Comparison of ENCODE assay signal across 8 cellular contexts in genomic region chr17:32504166-32504990, GRCh38. TPM values are rescaled to one million over a fixed set of nuclear protein-coding genes. Genes with fewer than 3 reads are reported as not detected.
A peak's percentile ranks its signal among the peaks of the same experiment; 100 is the strongest.
DNase-seq lines count a peak whose midpoint lies in the region; ATAC-seq and TF ChIP-seq lines count a peak whose summit lies in the region.

No MANE protein-coding gene starts in this region.

- ATAC-seq in activated CD8-positive, alpha-beta memory T cell treated with anti-CD3 and anti-CD28 coated beads, Interleukin-2, amount 10 ng/mL, durations not matched to agents 7 days and 5 days, result no peak

- no peaks in the 10 kb centered on the region for H3K27me3 Mint-ChIP-seq in activated CD8-positive, alpha-beta memory T cell treated with anti-CD3 and anti-CD28 coated beads, Interleukin-2, amount 10 ng/mL, durations not matched to agents 7 days and 5 days

- TF ChIP-seq CTCF in MM.1S (IDR thresholded peaks at IDR 0.05; ENCODE audit: low read length) (no peak), epithelial cell of esophagus (IDR thresholded peaks at IDR 0.05; ENCODE audit: insufficient read depth, low read depth, low read length, missing control alignments) (no peak), stomach (IDR thresholded peaks at IDR 0.05) (no peak)

- H3K4me1 Mint-ChIP-seq in activated CD8-positive, alpha-beta memory T cell treated with anti-CD3 and anti-CD28 coated beads, Interleukin-2, amount 10 ng/mL, durations not matched to agents 7 days and 5 days, result peaks cover 34% of the 10 kb centered on the region

- intact Hi-C loops in stomach (cut with DNase I; ENCODE audit: low total_unique reads), result no loop called here

- CTCF ChIA-PET in activated CD8-positive, alpha-beta memory T cell treated with anti-CD3 and anti-CD28 coated beads, Interleukin-2, amount 10 ng/mL, durations not matched to agents 7 days and 5 days (lab: Charles Lee), result interaction anchor here (0.9 to 1.3 kb wide), 4 partner anchors 17 to 60 kb away, joined by 3 to 4 read pairs (median 4); partner anchors contain the start of gene PSMD11

- no peaks in the 10 kb centered on the region for H3K79me2 ChIP-seq in MM.1S (ENCODE audit: low read length)

- no peaks in the 10 kb centered on the region for H3K9me3 Mint-ChIP-seq in activated CD8-positive, alpha-beta memory T cell treated with anti-CD3 and anti-CD28 coated beads, Interleukin-2, amount 10 ng/mL, durations not matched to agents 7 days and 5 days (ENCODE audit: low read depth)

- H3K4me2 ChIP-seq in MM.1S (ENCODE audit: low read depth, low read length), result peak overlapping the region; percentile 27

- peaks cover 32% of the 10 kb centered on the region for H3K4me1 ChIP-seq in MM.1S (ENCODE audit: low read length)
- peaks cover 0 to 23% (median 0%) of the 10 kb centered on the region in 4 donors for H3K4me1 ChIP-seq in stomach

- H3K4me3 Mint-ChIP-seq in activated CD8-positive, alpha-beta memory T cell treated with anti-CD3 and anti-CD28 coated beads, Interleukin-2, amount 10 ng/mL, durations not matched to agents 7 days and 5 days, result peak overlapping the region; percentile 53

- no peak for TF ChIP-seq POLR2A in stomach (IDR thresholded peaks at IDR 0.05)

- H3K4me3 ChIP-seq in MM.1S (ENCODE audit: low read length), result peak overlapping the region; percentile 21; the same call in 1 of the 2 replicates
- H3K4me3 ChIP-seq in epithelial cell of esophagus (ENCODE audit: low read length), result no peak overlapping the region
- no peak overlapping the region for H3K4me3 ChIP-seq in stomach

- peak overlapping the region; percentile 99 for H3K27ac Mint-ChIP-seq in activated CD8-positive, alpha-beta memory T cell treated with anti-CD3 and anti-CD28 coated beads, Interleukin-2, amount 10 ng/mL, durations not matched to agents 7 days and 5 days

- DNase-seq in activated CD8-positive, alpha-beta memory T cell treated with anti-CD3 and anti-CD28 coated beads, Interleukin-2, amount 10 ng/mL, durations not matched to agents 7 days and 5 days, result no peak
- DNase-seq in activated CD8-positive, alpha-beta memory T cell treated with anti-CD3 and anti-CD28 coated beads for 24 hours, result no peak
- DNase-seq in MM.1S, result no peak
- peak; percentile 32 for DNase-seq in epithelial cell of esophagus (ENCODE audit: low read depth)
- no peak for DNase-seq in stomach
- DNase-seq in NCI-H526 (lab: John Stamatoyannopoulos, UW), result no peak
- no peak for DNase-seq in inferior parietal cortex (ENCODE audit: extremely low spot score)
- no peak for DNase-seq in NCI-H82 (lab: John Stamatoyannopoulos, UW)

- no peaks in the 10 kb centered on the region for H3K36me3 Mint-ChIP-seq in activated CD8-positive, alpha-beta memory T cell treated with anti-CD3 and anti-CD28 coated beads, Interleukin-2, amount 10 ng/mL, durations not matched to agents 7 days and 5 days

- no peaks in the 10 kb centered on the region for H3K9me3 ChIP-seq in MM.1S (replicated peaks; ENCODE audit: insufficient read depth, low read length)
- H3K9me3 ChIP-seq in stomach, result no peaks in the 10 kb centered on the region

- H3K9ac ChIP-seq in MM.1S (ENCODE audit: low read length), result peak overlapping the region; percentile 24; the same call in 1 of the 2 replicates

- TF ChIP-seq EP300 in stomach (IDR thresholded peaks at IDR 0.05), result no peak

- H3K36me3 ChIP-seq in MM.1S (replicated peaks; ENCODE audit: insufficient read depth, low read length) (no peaks in the 10 kb centered on the region), stomach (peaks cover 0 to 4% (median 0%) of the 10 kb centered on the region in 4 donors)

- 83 to 88% (median 85%) methylated on average over 18 of the region's 18 CpGs for WGBS in stomach, 5 donors

- H3K27ac ChIP-seq in MM.1S (ENCODE audit: low read length) (peak overlapping the region; percentile 73), stomach (peak overlapping the region; percentile 15 to 76 (median 63))

- H3K9me2 ChIP-seq in MM.1S (replicated peaks; ENCODE audit: insufficient read depth, low read length), result no peaks in the 10 kb centered on the region

- peaks cover 23% of the 10 kb centered on the region; the same call in 1 of the 2 replicates for H3F3A ChIP-seq in MM.1S (ENCODE audit: insufficient read depth, low read length)

- no peaks in the 10 kb centered on the region for H4K20me1 ChIP-seq in MM.1S (ENCODE audit: insufficient read depth, low read length)

- H2AFZ ChIP-seq in MM.1S (ENCODE audit: low read length), result no peak overlapping the region

- no peaks in the 10 kb centered on the region for H3K27me3 ChIP-seq in MM.1S (replicated peaks; ENCODE audit: insufficient read depth, low read length)
- no peaks in the 10 kb centered on the region for H3K27me3 ChIP-seq in stomach

RNA-seq across cellular contexts. Expression of gene CDK5R1, which starts 17.6 kb away (rescaled TPM):
- 1 to 10 TPM; 3.3 to 3.5 TPM for total RNA-seq in activated CD8-positive, alpha-beta memory T cell treated with anti-CD3 and anti-CD28 coated beads, Interleukin-2, amount 10 ng/mL, durations not matched to agents 7 days and 5 days
- total RNA-seq in stomach, result 1 to 10 TPM in 3 of 5 donors, under 1 TPM in 1, not detected in 1; 0.45 to 2.6 (median 1.9) TPM
- 1 to 10 TPM in 1 of 3 donors, under 1 TPM in 1, not detected in 1; 0.37 to 1.9 TPM for polyA plus RNA-seq in stomach
